ENCODE assay signal across 8 cellular contexts in the genomic region with DNA sequence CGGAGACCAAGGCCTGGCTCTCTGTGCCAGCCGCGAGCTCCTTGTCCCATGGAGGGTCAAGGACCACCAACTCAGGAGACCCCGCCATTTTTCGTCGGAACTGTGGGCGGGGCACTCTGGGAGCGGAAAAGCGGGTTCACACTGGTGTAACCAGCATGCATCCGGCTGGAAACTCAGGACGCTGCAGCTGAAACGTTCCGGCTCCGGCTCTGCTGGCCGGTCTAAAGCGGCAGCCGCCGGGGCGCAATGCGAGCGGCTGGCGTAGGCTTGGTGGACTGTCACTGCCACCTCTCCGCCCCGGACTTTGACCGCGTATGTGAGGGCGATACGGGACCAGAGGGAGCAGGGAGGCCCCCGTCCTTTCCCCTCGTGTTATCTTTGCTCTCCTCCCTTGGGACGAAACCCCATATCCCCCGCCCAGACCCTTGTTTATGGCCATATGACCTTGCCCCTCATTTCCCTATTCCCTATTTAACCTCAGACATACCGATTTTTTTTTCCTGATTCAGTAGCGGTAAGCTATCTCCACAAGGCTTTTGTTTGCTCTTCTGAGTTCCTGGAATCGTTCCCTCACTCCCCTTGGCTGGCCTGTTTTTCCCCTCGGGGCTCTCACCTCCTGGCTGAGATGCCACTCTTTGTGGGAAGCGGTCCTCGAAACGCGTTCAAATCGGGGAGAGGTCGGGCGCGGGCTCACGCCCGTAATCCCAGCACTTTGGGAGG. TPM values are rescaled to one million over a fixed set of nuclear protein-coding genes. Genes with fewer than 3 reads are reported as not detected.
A peak's percentile ranks its signal among the peaks of the same experiment; 100 is the strongest.
DNase-seq lines count a peak whose midpoint lies in the region; ATAC-seq and TF ChIP-seq lines count a peak whose summit lies in the region.

A gene with protein sequence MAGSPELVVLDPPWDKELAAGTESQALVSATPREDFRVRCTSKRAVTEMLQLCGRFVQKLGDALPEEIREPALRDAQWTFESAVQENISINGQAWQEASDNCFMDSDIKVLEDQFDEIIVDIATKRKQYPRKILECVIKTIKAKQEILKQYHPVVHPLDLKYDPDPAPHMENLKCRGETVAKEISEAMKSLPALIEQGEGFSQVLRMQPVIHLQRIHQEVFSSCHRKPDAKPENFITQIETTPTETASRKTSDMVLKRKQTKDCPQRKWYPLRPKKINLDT (minus strand): TSS at position 102 of the 720 bp plus-strand sequence. CDS start 14 bp downstream, at position 88.
TATDN3 (plus strand) TSS at position 219 of the 720 bp plus-strand sequence; CDS start at position 247, 28 bp downstream.

- TF ChIP-seq CTCF in prostate gland (IDR thresholded peaks at IDR 0.05), result peak in 1 of 4 experiments; percentile 35

- ATAC-seq in GM18499 (IDR thresholded peaks at IDR 0.05; ENCODE audit: insufficient read depth, unreplicated experiment) (peak; percentile 44), HG02885 (IDR thresholded peaks at IDR 0.05; ENCODE audit: poor library complexity, unreplicated experiment) (peak; percentile 67), T-helper 17 cell (peak; percentile 91), left ventricle myocardium superior (peak; percentile 96)

- H3K27me3 ChIP-seq in prostate gland (replicated peaks; ENCODE audit: insufficient read depth), result no peaks in the 10 kb centered on the region

- no peaks in the 10 kb centered on the region for H3K27me3 Mint-ChIP-seq in T-helper 17 cell

- DNase-seq in NCI-H1694 (lab: John Stamatoyannopoulos, UW) (peak; percentile 93), T-helper 17 cell (peak; percentile 83 to 98 (median 89)), amygdala (lab: John Stamatoyannopoulos, UW) (peak; percentile 39 to 93 (median 83)), left ventricle myocardium superior (peak; percentile 90), prostate gland (ENCODE audit: low spot score) (peak; percentile 78), ureter (ENCODE audit: low spot score) (peak; percentile 95)

- peaks cover 25% of the 10 kb centered on the region for H3K4me1 Mint-ChIP-seq in T-helper 17 cell

- peak within 1 kb of the TSS; percentile 97 for H3K4me3 Mint-ChIP-seq in T-helper 17 cell

- H3K27ac ChIP-seq in prostate gland, result peak within 1 kb of the TSS; percentile 86 to 97

- no peaks in the 10 kb centered on the region for H3K4me1 ChIP-seq in prostate gland (replicated peaks)

- H3K36me3 ChIP-seq in prostate gland, result no peaks in the 10 kb centered on the region

- no peaks in the 10 kb centered on the region for H3K36me3 Mint-ChIP-seq in T-helper 17 cell (ENCODE audit: low read depth)

- under 1% methylated on average over 45 of the region's 46 CpGs for WGBS in prostate gland

- intact Hi-C loops in left ventricle myocardium superior (cut with micrococcal nuclease) (no loop called here), prostate gland (cut with DNase I) (no loop called here)

- peak within 1 kb of the TSS; percentile 81 to 84 for H3K4me3 ChIP-seq in prostate gland

- H3K27ac Mint-ChIP-seq in T-helper 17 cell, result peak within 1 kb of the TSS; percentile 99

- TF ChIP-seq POLR2A in prostate gland (IDR thresholded peaks at IDR 0.05), result peak; percentile 64

- H3K9me3 ChIP-seq in T-helper 17 cell (ENCODE audit: control insufficient read depth, low read length, poor library complexity, severe bottlenecking) (no peaks in the 10 kb centered on the region), prostate gland (no peaks in the 10 kb centered on the region)

RNA-seq across cellular contexts. Expression of the first gene that starts in this region (rescaled TPM):
- total RNA-seq in T-helper 17 cell, result 10 to 100 TPM; 18.6 to 20.3 TPM
- 25.5 TPM for total RNA-seq in left ventricle myocardium superior
- total RNA-seq in prostate gland, result 10 to 100 TPM; 31.6 to 42.6 TPM
- 35.5 TPM for total RNA-seq in ureter

RNA-seq across cellular contexts. Expression of gene TATDN3, which starts in this region (rescaled TPM):
- total RNA-seq in T-helper 17 cell (10 to 100 TPM; 16.1 to 16.2 TPM), left ventricle myocardium superior (21.3 TPM), prostate gland (10 to 100 TPM in 1 of 2 donors, 1 to 10 TPM in 1; 9.0 to 10.2 TPM), ureter (11.0 TPM)

Comparison
In these comparisons a context has a peak if more than half of its experiments do, and no peak if none do; other contexts are left out.
1. Peak in every context shown above with its lines: DNase-seq, ATAC-seq, H3K4me3 ChIP-seq and H3K27ac ChIP-seq.
2. ATAC-seq: peak in every context shown above with its lines; median percentile 96 in left ventricle myocardium superior; 91 in T-helper 17 cell; 67 in HG02885; 44 in GM18499.